In the genomic region with DNA sequence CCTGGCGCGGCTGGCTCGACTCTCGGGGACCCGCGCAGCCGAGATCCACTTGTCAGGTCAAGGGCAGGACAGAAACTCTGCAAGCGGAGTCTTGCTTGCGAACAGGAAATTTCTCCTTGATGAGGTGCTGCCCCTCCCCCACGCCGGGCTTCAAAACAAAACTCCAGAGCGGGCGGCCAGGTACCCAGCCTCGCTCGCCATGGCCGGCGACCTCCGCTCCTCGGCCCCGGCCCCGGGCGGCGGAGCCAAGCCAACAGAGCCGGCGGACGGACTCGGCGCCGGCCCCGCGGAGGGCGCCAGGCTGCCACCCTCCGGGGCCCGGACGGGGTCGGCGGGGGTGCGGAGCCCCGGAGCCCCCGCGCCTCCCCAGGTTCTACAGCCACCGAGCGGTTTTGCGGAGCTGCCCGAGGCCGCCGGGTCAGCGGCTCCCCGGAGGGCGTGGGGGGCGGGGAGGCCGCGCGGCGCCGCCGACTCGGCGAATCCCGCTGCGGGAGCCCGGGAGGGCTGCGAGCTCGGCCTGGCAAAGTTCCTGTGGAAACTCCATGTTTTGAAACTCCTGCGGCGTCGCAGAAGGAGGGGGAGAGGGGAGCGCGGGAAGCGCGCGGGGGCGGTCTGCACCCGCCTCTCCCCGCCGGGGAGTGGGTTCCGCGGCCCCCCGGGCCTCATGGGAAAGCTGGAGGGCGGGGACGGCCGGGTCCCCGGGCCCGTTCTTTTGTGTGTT, we compare ENCODE assay signal across 8 cellular contexts. TPM values are rescaled to one million over a fixed set of nuclear protein-coding genes. Genes with fewer than 3 reads are reported as not detected.
DNase-seq lines count a peak whose midpoint lies in the region; ATAC-seq and TF ChIP-seq lines count a peak whose summit lies in the region.

No MANE protein-coding gene starts in this region.

- peaks cover 12% of the 10 kb centered on the region for H3K4me1 Mint-ChIP-seq in activated T-cell treated with anti-CD3 and anti-CD28 coated beads, Interleukin-2, amount 50 U/mL, for 72 hours (ENCODE audit: low read depth)
- H3K4me1 Mint-ChIP-seq in type B pancreatic cell (ENCODE audit: unreplicated experiment) = peaks cover 8% of the 10 kb centered on the region

- peak overlapping the region; percentile 46 for H3K4me3 ChIP-seq in choroid plexus epithelial cell (ENCODE audit: low read depth, low read length)

- no peak for DNase-seq in activated T-cell treated with anti-CD3 and anti-CD28 coated beads, Interleukin-2, amount 50 U/mL, for 72 hours
- DNase-seq in activated T-cell treated with anti-CD3 and anti-CD28 coated beads, Interleukin-2, amount 50 U/mL, for 48 hours = no peak
- DNase-seq in NCI-H748 (lab: John Stamatoyannopoulos, UW; ENCODE audit: unreplicated experiment) (peak; percentile 78), choroid plexus epithelial cell (ENCODE audit: low read depth) (peak; percentile 73), lung microvascular endothelial cell (ENCODE audit: low read depth in 2 of 2) (peak; percentile 35 to 44), type B pancreatic cell (ENCODE audit: extremely low spot score, unreplicated experiment) (no peak), iPS-NIHi7 (ENCODE audit: extremely low spot score) (no peak)

- ATAC-seq in activated T-cell treated with anti-CD3 and anti-CD28 coated beads, Interleukin-2, amount 50 U/mL, for 72 hours (replicated peaks in 1 of 2) = peak in 1 of 2 donors; percentile 5
- no peak for ATAC-seq in GM18867 (IDR thresholded peaks at IDR 0.05; ENCODE audit: unreplicated experiment)

- peaks cover 0 to 3% of the 10 kb centered on the region in 2 donors for H3K36me3 Mint-ChIP-seq in activated T-cell treated with anti-CD3 and anti-CD28 coated beads, Interleukin-2, amount 50 U/mL, for 72 hours (ENCODE audit: insufficient read depth in 2 of 2)
- H3K36me3 Mint-ChIP-seq in type B pancreatic cell = no peaks in the 10 kb centered on the region

- TF ChIP-seq CTCF in choroid plexus epithelial cell (conservative IDR thresholded peaks at IDR 0.05; ENCODE audit: low read depth, low read length) (no peak), type B pancreatic cell (conservative IDR thresholded peaks at IDR 0.05) (no peak)

- peaks cover 0 to 2% of the 10 kb centered on the region in 2 donors for H3K9me3 Mint-ChIP-seq in activated T-cell treated with anti-CD3 and anti-CD28 coated beads, Interleukin-2, amount 50 U/mL, for 72 hours
- no peaks in the 10 kb centered on the region for H3K9me3 Mint-ChIP-seq in type B pancreatic cell

- peak overlapping the region; percentile 58 to 61 for H3K4me3 Mint-ChIP-seq in activated T-cell treated with anti-CD3 and anti-CD28 coated beads, Interleukin-2, amount 50 U/mL, for 72 hours
- peak overlapping the region; percentile 73 for H3K4me3 Mint-ChIP-seq in type B pancreatic cell

- peaks cover 32% of the 10 kb centered on the region for H3K27me3 Mint-ChIP-seq in activated T-cell treated with anti-CD3 and anti-CD28 coated beads, Interleukin-2, amount 50 U/mL, for 72 hours (ENCODE audit: low read depth)
- H3K27me3 Mint-ChIP-seq in type B pancreatic cell = no peaks in the 10 kb centered on the region

- H3K27ac Mint-ChIP-seq in activated T-cell treated with anti-CD3 and anti-CD28 coated beads, Interleukin-2, amount 50 U/mL, for 72 hours = no peak overlapping the region
- H3K27ac Mint-ChIP-seq in type B pancreatic cell = peak overlapping the region; percentile 52

RNA-seq across cellular contexts. Expression of a gene that starts 11.7 kb away (rescaled TPM):
- 10 to 100 TPM; 53.5 to 65.5 TPM for total RNA-seq in activated T-cell treated with anti-CD3 and anti-CD28 coated beads, Interleukin-2, amount 50 U/mL, for 72 hours
- total RNA-seq in lung microvascular endothelial cell (8.1 and 16.1 TPM in 2 replicates), type B pancreatic cell (ENCODE audit: low replicate concordance) (27.2 and 37.3 TPM in 2 replicates)

Comparison
In these comparisons a context has a peak if more than half of its experiments do, and no peak if none do; other contexts are left out.
1. DNase-seq: peak in NCI-H748 (single experiment), choroid plexus epithelial cell (single experiment) and lung microvascular endothelial cell (2 of 2); none in activated T-cell treated with anti-CD3 and anti-CD28 coated beads, Interleukin-2, amount 50 U/mL, for 72 hours (0 of 2), activated T-cell treated with anti-CD3 and anti-CD28 coated beads, Interleukin-2, amount 50 U/mL, for 48 hours (0 of 2), type B pancreatic cell (single experiment) and iPS-NIHi7 (single experiment).